Comparison of ENCODE assay signal across 13 cellular contexts in genomic region chr19:43776285-43776684, GRCh38. TPM values are rescaled to one million over a fixed set of nuclear protein-coding genes. Genes with fewer than 3 reads are reported as not detected.
DNase-seq lines count a peak whose midpoint lies in the region; ATAC-seq, FAIRE-seq and TF ChIP-seq lines count a peak whose summit lies in the region.
"Had no signal": no experiment of that assay in that cellular context is flagged by ENCODE, and none has a peak within 500 bp of the region (broad histone marks: within the 10 kb centered on the region; RNA-seq: fewer than 3 reads in every experiment).

No MANE protein-coding gene starts in this region.

- H3K36me3 ChIP-seq in H7 (replicated peaks; ENCODE audit: control insufficient read depth, insufficient read depth, low read length) = no peaks in the 10 kb centered on the region
- H3K36me3 ChIP-seq in GM12878 (ENCODE audit: control insufficient read depth in 2 of 2, insufficient read depth in 2 of 2, low read length in 1 of 2) = peaks cover 17 to 23% of the 10 kb centered on the region in 2 experiments
- H3K36me3 ChIP-seq in heart right ventricle = no peaks in the 10 kb centered on the region
- H3K36me3 ChIP-seq in brain microvascular endothelial cell (replicated peaks) = no peaks in the 10 kb centered on the region

- no peak for TF ChIP-seq RAD21 in GM12878 (IDR thresholded peaks at IDR 0.05; ENCODE audit: insufficient read depth, low read depth, low read length)

- H3K4me1 ChIP-seq in GM12878 (ENCODE audit: control insufficient read depth, insufficient read depth, low read length) = peaks cover 34% of the 10 kb centered on the region
- peaks cover 0 to 56% (median 16%) of the 10 kb centered on the region in 9 donors for H3K4me1 ChIP-seq in heart right ventricle

- peaks cover 62% of the 10 kb centered on the region for H3K79me2 ChIP-seq in GM12878 (ENCODE audit: control insufficient read depth, insufficient read depth, low read length)

- no peaks in the 10 kb centered on the region for H4K20me1 ChIP-seq in GM12878 (ENCODE audit: control insufficient read depth, insufficient read depth)

- intact Hi-C loops in GM12878 (cut with micrococcal nuclease; ENCODE audit: unreplicated experiment) (no loop called here), heart right ventricle (cut with DNase I) (no loop called here)

- H3K9ac ChIP-seq in GM12878 (ENCODE audit: control insufficient read depth, insufficient read depth, low read length) = peak overlapping the region; percentile 64

- WGBS in GM12878 (ENCODE audit: insufficient coverage, insufficient replicate concordance, low lambda C conversion rate, missing lambda C conversion rate) = 31% methylated on average over 10 of the region's 10 CpGs
- WGBS in heart right ventricle, 2 donors = 67 to 82% methylated on average over 10 of the region's 10 CpGs

- TF ChIP-seq CTCF in GM12878 (IDR thresholded peaks at IDR 0.05 in 2 of 3, conservative IDR thresholded peaks at IDR 0.05 in 1 of 3; ENCODE audit: control insufficient read depth in 2 of 3, extremely low read depth in 1 of 3, insufficient read depth in 1 of 3, low read depth in 3 of 3, low read length in 3 of 3) (no peak), heart right ventricle (IDR thresholded peaks at IDR 0.05) (no peak), brain microvascular endothelial cell (IDR thresholded peaks at IDR 0.05; ENCODE audit: low read depth, low read length, missing control alignments) (no peak)

- BruUV-seq in GM12878 (replicated peaks; lab: Mats Ljungman, UMichigan) = no TSS peak

- no peak for TF ChIP-seq EP300 in GM12878 (IDR thresholded peaks at IDR 0.05; ENCODE audit: borderline replicate concordance in 1 of 2, control insufficient read depth in 1 of 2, low read depth in 2 of 2, low read length in 2 of 2)

- no peak for TF ChIP-seq POLR2A in GM12878 (IDR thresholded peaks at IDR 0.05; ENCODE audit: low read depth, low read length)

- RAD21 ChIA-PET in GM12878 (lab: Charles Lee; ENCODE audit: unreplicated experiment) = interaction anchor here (1.3 to 7.4 kb wide), 5 partner anchors 11 to 107 kb away, joined by 4 to 148 read pairs (median 117); partner anchors contain the start of genes PLAUR, SMG9 and ZNF283

- peak overlapping the region; percentile 95 for H3K27ac ChIP-seq in GM12878 (ENCODE audit: control insufficient read depth, insufficient read depth)
- H3K27ac ChIP-seq in heart right ventricle = no peak overlapping the region
- no peak overlapping the region for H3K27ac ChIP-seq in brain microvascular endothelial cell

- H3K4me2 ChIP-seq in GM12878 (ENCODE audit: control insufficient read depth, insufficient read depth) = peak overlapping the region; percentile 96
- H3K4me2 ChIP-seq: smooth muscle cell had no signal

- ATAC-seq in GM12878 = peak; percentile 29
- no peak for ATAC-seq in heart right ventricle
- no peak for ATAC-seq in GM21390 (IDR thresholded peaks at IDR 0.05; ENCODE audit: unreplicated experiment)

- H2AFZ ChIP-seq in GM12878 (ENCODE audit: control insufficient read depth, low read depth, low read length) = no peak overlapping the region

- in situ Hi-C loops in GM12878 (cut with MboI) = no loop called here
- in situ Hi-C loops in brain microvascular endothelial cell (cut with HindIII; ENCODE audit: low pct_ligation_motif_present, low sequenced_read_pairs) = no loop called here

- H3K9me3 ChIP-seq in GM12878 (replicated peaks; ENCODE audit: control insufficient read depth, insufficient read depth, low read length) = no peaks in the 10 kb centered on the region
- H3K9me3 ChIP-seq in heart right ventricle = no peaks in the 10 kb centered on the region

- SMC1A ChIA-PET in GM12878 (lab: Charles Lee; ENCODE audit: uncharacterized antibody, unreplicated experiment) = interaction anchor here (1.5 to 8.3 kb wide), 4 partner anchors 16 to 107 kb away, joined by 5 to 325 read pairs (median 56); partner anchors contain the start of genes PLAUR and SMG9

- CTCF ChIA-PET in GM12878 (lab: Yijun Ruan, JAX) = interaction anchor here (0.7 to 9.2 kb wide), 7 partner anchors 8 to 108 kb away, joined by 3 to 324 read pairs (median 6); partner anchors contain the start of gene SMG9

- DNase-seq in H7 = peak; percentile 65
- DNase-seq in activated CD4-positive, alpha-beta T cell treated with anti-CD3 and anti-CD28 coated beads, Interleukin-2, amount 50 U/mL, for 24 hours (ENCODE audit: low read depth in 1 of 2, low spot score in 1 of 2) = peak; percentile 50 to 75
- DNase-seq in GM12878 (ENCODE audit: low read depth, low spot score) = no peak
- peak in 2 of 3 donors; percentile 71 to 75 for DNase-seq in stimulated activated CD4-positive, alpha-beta T cell treated with anti-CD3 and anti-CD28 coated beads, TNF-alpha, amount 100 ng/mL, for 48 hours (ENCODE audit: low read depth in 3 of 3)
- no peak for DNase-seq in hypothalamus (lab: John Stamatoyannopoulos, UW)
- no peak for DNase-seq in heart right ventricle
- no peak for DNase-seq in brain microvascular endothelial cell
- DNase-seq: DMS53, GOT3, NCI-H446 treated with DMSO at 0.1 percent for 48 hours had no signal

- H3K4me3 ChIP-seq in H7 (ENCODE audit: insufficient read depth, low read depth, low read length) (no peak overlapping the region), GM12878 (peak overlapping the region; percentile 100; the same call in 1 of the 2 replicates), heart right ventricle (no peak overlapping the region), brain microvascular endothelial cell (ENCODE audit: low read depth, low read length) (no peak overlapping the region)
- H3K4me3 ChIP-seq: smooth muscle cell had no signal

- FAIRE-seq in GM12878 (lab: Jason Lieb, UNC) = no peak
- FAIRE-seq: urothelium cell line had no signal

- POLR2A ChIA-PET in GM12878 (lab: Charles Lee) = interaction anchor here (0.7 to 8.4 kb wide), 5 partner anchors 16 to 1219 kb away, joined by 3 to 389 read pairs (median 13); partner anchors contain the start of gene SMG9

- H3K27me3 ChIP-seq in H7 (ENCODE audit: control insufficient read depth, insufficient read depth, low read length) (peaks cover 28% of the 10 kb centered on the region), GM12878 (replicated peaks in 1 of 2; ENCODE audit: control insufficient read depth in 2 of 2, insufficient read depth in 2 of 2, low read length in 1 of 2) (no peaks in the 10 kb centered on the region), heart right ventricle (peaks cover 0 to 7% (median 0%) of the 10 kb centered on the region in 7 donors), brain microvascular endothelial cell (replicated peaks) (no peaks in the 10 kb centered on the region)

RNA-seq across cellular contexts. Expression of gene KCNN4, which starts 4.5 kb away (rescaled TPM):
- total RNA-seq in H7 (2014; rRNA removed; shearing (Covaris generic)) = 0.62 and 1.1 TPM in 2 replicates
- 118 TPM in 2 replicates for total RNA-seq in GM12878 (2013; cell fraction: nucleolus; rRNA removed)
- total RNA-seq in GM12878 (2014; rRNA removed) = 87.6 and 97.0 TPM in 2 replicates
- total RNA-seq in GM12878 (2014; rRNA removed; fragmentation: Illumina TruSeq; extraction: Trizol) = 52.9 and 53.6 TPM in 2 replicates
- total RNA-seq in GM12878 (2021) = 92.0 and 92.4 TPM in 2 replicates
- polyA plus RNA-seq in GM12878 (2011; ENCODE audit: low read depth) = 29.1 TPM
- polyA plus RNA-seq in GM12878 (2011; rRNA removed) = 39.5 and 70.5 TPM in 2 replicates
- polyA plus RNA-seq in GM12878 (2011; cell fraction: cytosol; rRNA removed) = 99.1 and 145 TPM in 2 replicates
- polyA plus RNA-seq in GM12878 (2011; cell fraction: nucleus; rRNA removed) = 312 and 313 TPM in 2 replicates
- 45.7 and 52.2 TPM in 2 replicates for polyA plus RNA-seq in GM12878 (2012)
- polyA plus RNA-seq in GM12878 (2014; fragmentation: Illumina TruSeq; extraction: Trizol) = 15.6 and 62.7 TPM in 2 replicates
- polyA plus RNA-seq in GM12878 (2014; fragmentation: Nextera tagmentation; extraction: Ambion mirVana) = 1 to 10 TPM; 1.4 to 6.3 TPM
- polyA plus RNA-seq in GM12878 (2014; rRNA removed) = 112 and 132 TPM in 2 replicates
- 10 to 100 TPM; 85.3 to 93.9 TPM for polyA plus RNA-seq in GM12878 (2016; fragmentation: Nextera tagmentation; extraction: Ambion mirVana)
- polyA minus RNA-seq in GM12878 (2011; rRNA and poly(A)+ RNA removed) = 81.3 and 123 TPM in 2 replicates
- 41.2 and 45.3 TPM in 2 replicates for polyA minus RNA-seq in GM12878 (2011; cell fraction: cytosol; rRNA and poly(A)+ RNA removed)
- polyA minus RNA-seq in GM12878 (2011; cell fraction: nucleus; rRNA and poly(A)+ RNA removed) = 43.9 and 68.7 TPM in 2 replicates
- total RNA-seq in heart right ventricle = 1 to 10 TPM in 3 of 10 donors, under 1 TPM in 7; 0.34 to 1.6 (median 0.69) TPM
- polyA plus RNA-seq in heart right ventricle = 1 to 10 TPM; 1.2 to 1.4 TPM

RNA-seq across cellular contexts. Expression of gene SMG9, which starts 21.5 kb away (rescaled TPM):
- total RNA-seq in H7 (2014; rRNA removed; shearing (Covaris generic)) = 23.4 and 33.6 TPM in 2 replicates
- total RNA-seq in GM12878 (2013; cell fraction: nucleolus; rRNA removed) = 148 and 165 TPM in 2 replicates
- total RNA-seq in GM12878 (2014; rRNA removed) (23.5 and 28.1 TPM in 2 replicates), GM12878 (2014; rRNA removed; fragmentation: Illumina TruSeq; extraction: Trizol) (16.3 and 20.3 TPM in 2 replicates), GM12878 (2021) (45.4 and 52.2 TPM in 2 replicates), heart right ventricle (10 to 100 TPM in 9 of 10 donors, 1 to 10 TPM in 1; 10.0 to 19.4 (median 13.3) TPM)
- 8.1 TPM for polyA plus RNA-seq in GM12878 (2011; ENCODE audit: low read depth)
- polyA plus RNA-seq in GM12878 (2011; rRNA removed) (20.6 and 48.9 TPM in 2 replicates), GM12878 (2014; fragmentation: Illumina TruSeq; extraction: Trizol) (21.9 and 26.4 TPM in 2 replicates), GM12878 (2014; fragmentation: Nextera tagmentation; extraction: Ambion mirVana) (1 to 10 TPM in 1 of 2 experiments, under 1 TPM in 1; 0.69 to 4.0 TPM), GM12878 (2014; rRNA removed) (34.4 and 34.6 TPM in 2 replicates), GM12878 (2016; fragmentation: Nextera tagmentation; extraction: Ambion mirVana) (10 to 100 TPM; 28.2 to 30.4 TPM), heart right ventricle (10 to 100 TPM; 20.3 to 30.4 TPM)
- polyA plus RNA-seq in GM12878 (2011; cell fraction: cytosol; rRNA removed) = 47.7 and 58.0 TPM in 2 replicates
- polyA plus RNA-seq in GM12878 (2011; cell fraction: nucleus; rRNA removed) = 125 and 147 TPM in 2 replicates
- polyA plus RNA-seq in GM12878 (2012) = 20.1 and 31.2 TPM in 2 replicates
- polyA minus RNA-seq in GM12878 (2011; rRNA and poly(A)+ RNA removed) = 22.4 and 25.9 TPM in 2 replicates
- 12.4 and 17.5 TPM in 2 replicates for polyA minus RNA-seq in GM12878 (2011; cell fraction: cytosol; rRNA and poly(A)+ RNA removed)
- 21.2 and 29.7 TPM in 2 replicates for polyA minus RNA-seq in GM12878 (2011; cell fraction: nucleus; rRNA and poly(A)+ RNA removed)

RNA-seq across cellular contexts. Expression of gene LYPD5, which starts 26.0 kb away (rescaled TPM):
- 0.21 and 1.8 TPM in 2 replicates for total RNA-seq in H7 (2014; rRNA removed; shearing (Covaris generic))
- total RNA-seq in GM12878 (2013; cell fraction: nucleolus; rRNA removed) = 0.25 TPM in 1 of 2 replicates, not detected in the other
- total RNA-seq in GM12878 (2014; rRNA removed) (0.76 and 1.4 TPM in 2 replicates), GM12878 (2014; rRNA removed; fragmentation: Illumina TruSeq; extraction: Trizol) (0.37 and 0.40 TPM in 2 replicates), GM12878 (2021) (0.69 and 1.5 TPM in 2 replicates), heart right ventricle (1 to 10 TPM in 5 of 10 donors, under 1 TPM in 5; 0.24 to 5.3 (median 0.90) TPM)
- polyA plus RNA-seq in GM12878 (2011; ENCODE audit: low read depth) = not detected
- polyA plus RNA-seq in GM12878 (2011; rRNA removed) (0.04 and 0.09 TPM in 2 replicates), GM12878 (2014; fragmentation: Illumina TruSeq; extraction: Trizol) (0.56 and 0.62 TPM in 2 replicates), GM12878 (2014; fragmentation: Nextera tagmentation; extraction: Ambion mirVana) (under 1 TPM in 1 of 2 experiments, not detected in 1; 0.24 TPM), GM12878 (2014; rRNA removed) (2.0 and 2.2 TPM in 2 replicates), GM12878 (2016; fragmentation: Nextera tagmentation; extraction: Ambion mirVana) (1 to 10 TPM; 1.1 to 1.5 TPM), heart right ventricle (1 to 10 TPM in 1 of 2 donors, under 1 TPM in 1; 0.37 to 1.2 TPM)
- polyA plus RNA-seq in GM12878 (2011; cell fraction: cytosol; rRNA removed) = 0.10 and 0.16 TPM in 2 replicates
- 0.37 TPM in 1 of 2 replicates, not detected in the other for polyA plus RNA-seq in GM12878 (2011; cell fraction: nucleus; rRNA removed)
- polyA plus RNA-seq in GM12878 (2012) = 0.23 and 0.51 TPM in 2 replicates
- not detected in 2 replicates for polyA minus RNA-seq in GM12878 (2011; rRNA and poly(A)+ RNA removed)
- not detected in 2 replicates for polyA minus RNA-seq in GM12878 (2011; cell fraction: cytosol; rRNA and poly(A)+ RNA removed)
- 0.36 TPM in 1 of 2 replicates, not detected in the other for polyA minus RNA-seq in GM12878 (2011; cell fraction: nucleus; rRNA and poly(A)+ RNA removed)

RNA-seq across cellular contexts. Expression of gene ZNF283, which starts 50.8 kb away (rescaled TPM):
- total RNA-seq in H7 (2014; rRNA removed; shearing (Covaris generic)) = 0.55 and 2.0 TPM in 2 replicates
- 40.7 and 62.8 TPM in 2 replicates for total RNA-seq in GM12878 (2013; cell fraction: nucleolus; rRNA removed)
- total RNA-seq in GM12878 (2014; rRNA removed) = 4.3 and 4.9 TPM in 2 replicates
- 7.8 and 7.9 TPM in 2 replicates for total RNA-seq in GM12878 (2014; rRNA removed; fragmentation: Illumina TruSeq; extraction: Trizol)
- 5.1 and 5.4 TPM in 2 replicates for total RNA-seq in GM12878 (2021)
- 2.7 TPM for polyA plus RNA-seq in GM12878 (2011; ENCODE audit: low read depth)
- 5.6 and 11.4 TPM in 2 replicates for polyA plus RNA-seq in GM12878 (2011; rRNA removed)
- polyA plus RNA-seq in GM12878 (2011; cell fraction: cytosol; rRNA removed) = 1.5 and 2.6 TPM in 2 replicates
- polyA plus RNA-seq in GM12878 (2011; cell fraction: nucleus; rRNA removed) = 4.8 and 5.6 TPM in 2 replicates
- polyA plus RNA-seq in GM12878 (2012) = 3.9 and 4.4 TPM in 2 replicates
- 3.0 and 6.7 TPM in 2 replicates for polyA plus RNA-seq in GM12878 (2014; fragmentation: Illumina TruSeq; extraction: Trizol)
- polyA plus RNA-seq in GM12878 (2014; fragmentation: Nextera tagmentation; extraction: Ambion mirVana) = 1 to 10 TPM; 2.2 to 2.4 TPM
- polyA plus RNA-seq in GM12878 (2014; rRNA removed) = 3.1 and 3.8 TPM in 2 replicates
- polyA plus RNA-seq in GM12878 (2016; fragmentation: Nextera tagmentation; extraction: Ambion mirVana) = 1 to 10 TPM; 3.0 to 3.6 TPM
- 4.8 and 5.4 TPM in 2 replicates for polyA minus RNA-seq in GM12878 (2011; rRNA and poly(A)+ RNA removed)
- polyA minus RNA-seq in GM12878 (2011; cell fraction: cytosol; rRNA and poly(A)+ RNA removed) = 2.0 and 5.5 TPM in 2 replicates
- polyA minus RNA-seq in GM12878 (2011; cell fraction: nucleus; rRNA and poly(A)+ RNA removed) = 5.4 and 6.1 TPM in 2 replicates
- total RNA-seq in heart right ventricle = 10 to 100 TPM in 9 of 10 donors, 1 to 10 TPM in 1; 7.5 to 16.9 (median 12.1) TPM
- 1 to 10 TPM; 1.7 to 6.7 TPM for polyA plus RNA-seq in heart right ventricle

Comparison
In these comparisons a context has a peak if more than half of its experiments do, and no peak if none do; other contexts are left out.
1. DNase-seq: peak in H7 (single experiment), activated CD4-positive, alpha-beta T cell treated with anti-CD3 and anti-CD28 coated beads, Interleukin-2, amount 50 U/mL, for 24 hours (2 of 2) and stimulated activated CD4-positive, alpha-beta T cell treated with anti-CD3 and anti-CD28 coated beads, TNF-alpha, amount 100 ng/mL, for 48 hours (2 of 3); none in GM12878 (single experiment), hypothalamus (0 of 51), heart right ventricle (0 of 2) and brain microvascular endothelial cell (single experiment).
2. RNA of gene KCNN4, which starts 4.5 kb away (total RNA-seq): 52.9 to 118 TPM in GM12878; 0.34 to 1.6 TPM in heart right ventricle and 0.62 to 1.1 TPM in H7; every median in the first group is over 10 times any median in the second.